In genomic region chr14:105011312-105011990, GRCh38 we compare ENCODE assay signal across 1 cellular context.
A peak's percentile ranks its signal among the peaks of the same experiment; 100 is the strongest.
TF ChIP-seq lines count a peak whose summit lies in the region.

No MANE protein-coding gene starts in this region.

TF ChIP-seq in HepG2, 621 proteins besides CTCF, POLR2A, EP300 and RAD21:
- TF ChIP-seq GATAD2A (CRISPR knock-in tag; IDR thresholded peaks at IDR 0.05): no peak
- peak; percentile 6 for TF ChIP-seq AGO2 (optimal IDR thresholded peaks at IDR 0.05; ENCODE audit: low read depth, low read length)
- TF ChIP-seq SUZ12 (IDR thresholded peaks at IDR 0.05; ENCODE audit: low read depth, low read length): no peak
- peak; percentile 16; the same call in 1 of the 2 replicates for TF ChIP-seq ZNF687 (CRISPR knock-in tag; IDR thresholded peaks at IDR 0.05)
- peak; percentile 93 for TF ChIP-seq ZNF205 (CRISPR knock-in tag; IDR thresholded peaks at IDR 0.05)
- peak; percentile 29; the same call in 1 of the 2 replicates for TF ChIP-seq ZBTB38 (CRISPR knock-in tag; IDR thresholded peaks at IDR 0.05)
- 0 out of 2 replicates have a peak, but pooled peaks have one; percentile 7 for TF ChIP-seq HNRNPL (IDR thresholded peaks at IDR 0.05; ENCODE audit: low read depth, low read length)
